ENCODE assay signal across 10 cellular contexts in genomic region chr22:40651057-40651456, GRCh38. TPM values are rescaled to one million over a fixed set of nuclear protein-coding genes. Genes with fewer than 3 reads are reported as not detected.
A peak's percentile ranks its signal among the peaks of the same experiment; 100 is the strongest.
DNase-seq lines count a peak whose midpoint lies in the region; ATAC-seq and TF ChIP-seq lines count a peak whose summit lies in the region.
"Had no signal": no experiment of that assay in that cellular context is flagged by ENCODE, and none has a peak within 500 bp of the region (broad histone marks: within the 10 kb centered on the region; RNA-seq: fewer than 3 reads in every experiment).

No MANE protein-coding gene starts in this region.

- H3K27me3 ChIP-seq in HUES64 (ENCODE audit: insufficient read depth, low read length) (no peaks in the 10 kb centered on the region), neural progenitor cell (no peaks in the 10 kb centered on the region)

- no peaks in the 10 kb centered on the region for H3K36me3 Mint-ChIP-seq in neural progenitor cell
- H3K36me3 Mint-ChIP-seq in T-helper 2 cell treated with Interferon-gamma antibody and Interleukin-4, amounts not matched to agents 5 μg/mL and 100 μg/mL, for 36 hours (ENCODE audit: low read depth): no peaks in the 10 kb centered on the region

- H3K4me3 ChIP-seq in HUES64 (ENCODE audit: low read length): no peak overlapping the region
- H3K4me3 ChIP-seq in neural progenitor cell: no peak overlapping the region

- in situ Hi-C loops in GM13976 (cut with MboI; ENCODE audit: low sequenced_read_pairs, unreplicated experiment) (no loop called here), GM13977 (cut with MboI; ENCODE audit: low pct_unique_long_range_greater_than_20kb, low sequenced_read_pairs, unreplicated experiment) (no loop called here)

- H3K9me3 ChIP-seq in HUES64 (ENCODE audit: insufficient read depth, low read depth, low read length): no peaks in the 10 kb centered on the region
- no peaks in the 10 kb centered on the region for H3K9me3 ChIP-seq in neural progenitor cell (ENCODE audit: low read depth)

- H3K4me1 ChIP-seq in HUES64 (ENCODE audit: insufficient read depth, low read length): peaks cover 5% of the 10 kb centered on the region; the same call in 1 of the 2 replicates
- peaks cover 6% of the 10 kb centered on the region for H3K4me1 ChIP-seq in neural progenitor cell

- peak overlapping the region; percentile 89 for H2AFZ ChIP-seq in neural progenitor cell (replicated peaks)

- no peaks in the 10 kb centered on the region for H3K36me3 ChIP-seq in HUES64 (ENCODE audit: insufficient read depth, low read length)
- no peaks in the 10 kb centered on the region for H3K36me3 ChIP-seq in neural progenitor cell

- DNase-seq in caudate nucleus (lab: John Stamatoyannopoulos, UW): no peak
- DNase-seq in neural progenitor cell (ENCODE audit: low spot score): no peak
- no peak for DNase-seq in GM13976 (ENCODE audit: low spot score)
- DNase-seq in T-helper 2 cell treated with Interferon-gamma antibody and Interleukin-4, amounts not matched to agents 5 μg/mL and 100 μg/mL, for 36 hours (ENCODE audit: low spot score): no peak
- no peak for DNase-seq in GM13977 (ENCODE audit: low spot score)
- DNase-seq: activated CD4-positive, alpha-beta T cell treated with anti-CD3 and anti-CD28 coated beads, Interleukin-2, amount 50 U/mL, for 48 hours had no signal

- no peaks in the 10 kb centered on the region for H4K20me1 ChIP-seq in neural progenitor cell (ENCODE audit: low read depth)

- no peak overlapping the region for H3K4me2 ChIP-seq in neural progenitor cell

- ATAC-seq in HG03039 (IDR thresholded peaks at IDR 0.05; ENCODE audit: unreplicated experiment): no peak

- no peaks in the 10 kb centered on the region for H3K79me2 ChIP-seq in neural progenitor cell (ENCODE audit: low read depth)

- no peak overlapping the region; the same call in 1 of the 2 replicates for H3K9ac ChIP-seq in HUES64 (ENCODE audit: low read depth, low read length)
- no peak overlapping the region for H3K9ac ChIP-seq in neural progenitor cell

- H3K27ac Mint-ChIP-seq in neural progenitor cell: no peak overlapping the region
- H3K27ac Mint-ChIP-seq in T-helper 2 cell treated with Interferon-gamma antibody and Interleukin-4, amounts not matched to agents 5 μg/mL and 100 μg/mL, for 36 hours: no peak overlapping the region

- TF ChIP-seq CTCF in 22Rv1 (IDR thresholded peaks at IDR 0.05) (no peak), neural progenitor cell (IDR thresholded peaks at IDR 0.05) (no peak), GM13976 (IDR thresholded peaks at IDR 0.05; ENCODE audit: borderline replicate concordance, control extremely low read depth, extremely low read depth, insufficient read depth, missing control alignments) (no peak), GM13977 (IDR thresholded peaks at IDR 0.05; ENCODE audit: extremely low read depth, insufficient read depth, missing control alignments) (no peak)

- H3K27me3 Mint-ChIP-seq in neural progenitor cell (ENCODE audit: insufficient read depth, low read depth): peaks cover 10% of the 10 kb centered on the region
- H3K27me3 Mint-ChIP-seq in T-helper 2 cell treated with Interferon-gamma antibody and Interleukin-4, amounts not matched to agents 5 μg/mL and 100 μg/mL, for 36 hours (ENCODE audit: low read depth): no peaks in the 10 kb centered on the region

- 94% methylated on average over 1 of the region's 2 CpGs for WGBS in HUES64

- H3K27ac ChIP-seq in 22Rv1 (peak overlapping the region; percentile 90), HUES64 (ENCODE audit: low read depth, low read length) (peak overlapping the region; percentile 63; the same call in 1 of the 2 replicates), caudate nucleus (ENCODE audit: low read depth, low read length) (peak overlapping the region; percentile 98), neural progenitor cell (no peak overlapping the region)

- H3K9me3 Mint-ChIP-seq in neural progenitor cell: no peaks in the 10 kb centered on the region
- no peaks in the 10 kb centered on the region for H3K9me3 Mint-ChIP-seq in T-helper 2 cell treated with Interferon-gamma antibody and Interleukin-4, amounts not matched to agents 5 μg/mL and 100 μg/mL, for 36 hours

- peaks cover 12% of the 10 kb centered on the region for H3F3A ChIP-seq in neural progenitor cell (ENCODE audit: low read depth)

- H3K4me1 Mint-ChIP-seq in neural progenitor cell: peaks cover 38% of the 10 kb centered on the region
- peaks cover 15% of the 10 kb centered on the region for H3K4me1 Mint-ChIP-seq in T-helper 2 cell treated with Interferon-gamma antibody and Interleukin-4, amounts not matched to agents 5 μg/mL and 100 μg/mL, for 36 hours (ENCODE audit: low read depth)

- H3K4me3 Mint-ChIP-seq in neural progenitor cell: no peak overlapping the region
- no peak overlapping the region for H3K4me3 Mint-ChIP-seq in T-helper 2 cell treated with Interferon-gamma antibody and Interleukin-4, amounts not matched to agents 5 μg/mL and 100 μg/mL, for 36 hours

RNA-seq across cellular contexts. Expression of gene MRTFA, which starts 14.5 kb away (rescaled TPM):
- polyA plus RNA-seq in HUES64 (2013, experiment 1 of 2): 20.3 TPM
- polyA plus RNA-seq in HUES64 (2013, experiment 2 of 2): 24.9 TPM
- 11.3 and 40.9 TPM in 2 replicates for total RNA-seq in neural progenitor cell (ENCODE audit: low replicate concordance)

RNA-seq across cellular contexts. Expression of gene MCHR1, which starts 28.2 kb away (rescaled TPM):
- 7.9 TPM for polyA plus RNA-seq in HUES64 (2013, experiment 1 of 2)
- 10.1 TPM for polyA plus RNA-seq in HUES64 (2013, experiment 2 of 2)
- total RNA-seq in neural progenitor cell (ENCODE audit: low replicate concordance): 0.45 and 2.1 TPM in 2 replicates
- total RNA-seq: mononuclear cell had no signal
